ENCODE assay signal across 1 cellular context in genomic region chr7:92750961-92751360, GRCh38.
TF ChIP-seq lines count a peak whose summit lies in the region.

No MANE protein-coding gene starts in this region.

TF ChIP-seq in HepG2, 621 proteins besides CTCF, POLR2A, EP300 and RAD21 (continued from another document):
- TF ChIP-seq, protein P1, sequence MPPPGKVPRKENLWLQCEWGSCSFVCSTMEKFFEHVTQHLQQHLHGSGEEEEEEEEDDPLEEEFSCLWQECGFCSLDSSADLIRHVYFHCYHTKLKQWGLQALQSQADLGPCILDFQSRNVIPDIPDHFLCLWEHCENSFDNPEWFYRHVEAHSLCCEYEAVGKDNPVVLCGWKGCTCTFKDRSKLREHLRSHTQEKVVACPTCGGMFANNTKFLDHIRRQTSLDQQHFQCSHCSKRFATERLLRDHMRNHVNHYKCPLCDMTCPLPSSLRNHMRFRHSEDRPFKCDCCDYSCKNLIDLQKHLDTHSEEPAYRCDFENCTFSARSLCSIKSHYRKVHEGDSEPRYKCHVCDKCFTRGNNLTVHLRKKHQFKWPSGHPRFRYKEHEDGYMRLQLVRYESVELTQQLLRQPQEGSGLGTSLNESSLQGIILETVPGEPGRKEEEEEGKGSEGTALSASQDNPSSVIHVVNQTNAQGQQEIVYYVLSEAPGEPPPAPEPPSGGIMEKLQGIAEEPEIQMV (CRISPR knock-in tag; IDR thresholded peaks at IDR 0.05; ENCODE audit: low read depth) = no peak
- TF ChIP-seq ZSCAN12 (CRISPR knock-in tag; IDR thresholded peaks at IDR 0.05) = no peak
- no peak for TF ChIP-seq ZNF333 (CRISPR knock-in tag; IDR thresholded peaks at IDR 0.05; ENCODE audit: borderline replicate concordance)
- TF ChIP-seq GZF1 (CRISPR knock-in tag; IDR thresholded peaks at IDR 0.05) = no peak
- TF ChIP-seq ZNF782 (CRISPR knock-in tag; IDR thresholded peaks at IDR 0.05; ENCODE audit: borderline replicate concordance) = no peak
- TF ChIP-seq ZNF484 (CRISPR knock-in tag; IDR thresholded peaks at IDR 0.05; ENCODE audit: borderline replicate concordance, low read depth) = no peak
